Comparison of ENCODE assay signal across 1 cellular context in genomic region chr15:98669638-98670037, GRCh38.
TF ChIP-seq lines count a peak whose summit lies in the region.

No MANE protein-coding gene starts in this region.

TF ChIP-seq in endothelial cell of umbilical vein, 7 proteins besides CTCF, POLR2A, EP300 and RAD21 (continued from another document):
- no peak for TF ChIP-seq EZH2 (IDR thresholded peaks at IDR 0.05; ENCODE audit: borderline replicate concordance, low read depth, low read length, severe bottlenecking)
- no peak for TF ChIP-seq MYC (IDR thresholded peaks at IDR 0.05; ENCODE audit: low read depth, low read length)
- no peak for TF ChIP-seq POLR2AphosphoS5 (IDR thresholded peaks at IDR 0.05; ENCODE audit: insufficient read depth, low read depth, low read length)
- TF ChIP-seq FOS (IDR thresholded peaks at IDR 0.05; ENCODE audit: borderline replicate concordance, insufficient read depth, low read length) = no peak
TF ChIP-seq in endothelial cell of umbilical vein: peak in this region for 0.
